8 cellular contexts compared by ENCODE assay signal in genomic region chr6:27809067-27809938, GRCh38.
DNase-seq lines count a peak whose midpoint lies in the region; ATAC-seq and TF ChIP-seq lines count a peak whose summit lies in the region.

No MANE protein-coding gene starts in this region.

- H3K27me3 ChIP-seq in BE2C (no peaks in the 10 kb centered on the region), WERI-Rb-1 (ENCODE audit: insufficient read depth, low read depth, severe bottlenecking) (no peaks in the 10 kb centered on the region)
- H3K27me3 ChIP-seq in naive thymus-derived CD4-positive, alpha-beta T cell (ENCODE audit: control insufficient read depth in 2 of 2, insufficient read depth in 2 of 2, low read length in 2 of 2), result no peaks in the 10 kb centered on the region

- intact Hi-C loops in naive thymus-derived CD4-positive, alpha-beta T cell (cut with micrococcal nuclease), result loop anchor here (1.0 to 5.0 kb wide), 2 partner anchors 56 to 332 kb away; no protein-coding TSS in a partner anchor
- intact Hi-C loops in left colon (cut with DNase I, micrococcal nuclease), result no loop called here

- ATAC-seq in naive thymus-derived CD4-positive, alpha-beta T cell, result no peak
- ATAC-seq in left colon, result no peak

- H3K9me3 ChIP-seq in BE2C (no peaks in the 10 kb centered on the region), WERI-Rb-1 (ENCODE audit: severe bottlenecking) (peaks cover 7% of the 10 kb centered on the region)
- H3K9me3 ChIP-seq in naive thymus-derived CD4-positive, alpha-beta T cell (ENCODE audit: control insufficient read depth in 2 of 3, low read length in 3 of 3), result no peaks in the 10 kb centered on the region

- H3K36me3 Mint-ChIP-seq in naive thymus-derived CD4-positive, alpha-beta T cell, result peaks cover 0 to 3% (median 0%) of the 10 kb centered on the region in 5 donors

- H3K36me3 ChIP-seq in BE2C, result peaks cover 3% of the 10 kb centered on the region; the same call in 1 of the 2 replicates
- H3K36me3 ChIP-seq in naive thymus-derived CD4-positive, alpha-beta T cell (ENCODE audit: control insufficient read depth in 2 of 3, insufficient read depth in 3 of 3, low read length in 3 of 3), result no peaks in the 10 kb centered on the region
- H3K36me3 ChIP-seq in WERI-Rb-1, result no peaks in the 10 kb centered on the region

- DNase-seq in BE2C, result no peak
- no peak for DNase-seq in Jurkat, Clone E6-1 (ENCODE audit: low read depth, low spot score)
- DNase-seq in cardiac fibroblast (ENCODE audit: low read depth in 2 of 2), result no peak
- no peak for DNase-seq in naive thymus-derived CD4-positive, alpha-beta T cell
- DNase-seq in left colon, result no peak
- no peak for DNase-seq in cortex of kidney (lab: John Stamatoyannopoulos, UW)
- no peak for DNase-seq in stimulated activated CD4-positive, alpha-beta T cell treated with anti-CD3 and anti-CD28 coated beads, Interleukin-2, amount 100 ng/mL, for 48 hours
- DNase-seq in WERI-Rb-1, result no peak

- TF ChIP-seq CTCF in BE2C (IDR thresholded peaks at IDR 0.05; ENCODE audit: low read depth, low read length), result no peak
- no peak for TF ChIP-seq CTCF in cardiac fibroblast (IDR thresholded peaks at IDR 0.05; ENCODE audit: low read depth, low read length)
- TF ChIP-seq CTCF in WERI-Rb-1 (IDR thresholded peaks at IDR 0.05; ENCODE audit: low read depth, low read length), result no peak

- H3K4me1 ChIP-seq in BE2C, result no peaks in the 10 kb centered on the region
- H3K4me1 ChIP-seq in naive thymus-derived CD4-positive, alpha-beta T cell (ENCODE audit: control insufficient read depth in 2 of 2, insufficient read depth in 2 of 2, low read length in 2 of 2), result peaks cover 20 to 42% of the 10 kb centered on the region in 2 donors

- H3K4me3 Mint-ChIP-seq in naive thymus-derived CD4-positive, alpha-beta T cell, result peak overlapping the region; percentile 93 to 99 (median 98)

- H3K27ac Mint-ChIP-seq in naive thymus-derived CD4-positive, alpha-beta T cell, result peak overlapping the region; percentile 98 to 100 (median 99)

- peaks cover 0 to 9% (median 0%) of the 10 kb centered on the region in 5 donors for H3K27me3 Mint-ChIP-seq in naive thymus-derived CD4-positive, alpha-beta T cell

- CTCF ChIA-PET in naive thymus-derived CD4-positive, alpha-beta T cell (lab: Charles Lee), result interaction anchor here (0.6 to 3.3 kb wide), 16 partner anchors 12 to 1763 kb away, joined by 3 to 35 read pairs (median 6); a partner anchor contains a TSS

- peak overlapping the region; percentile 95 for H3K4me3 ChIP-seq in BE2C (ENCODE audit: low read depth, low read length)
- H3K4me3 ChIP-seq in Jurkat, Clone E6-1 (ENCODE audit: low read length), result peak overlapping the region; percentile 67
- peak overlapping the region; percentile 56 to 72 for H3K4me3 ChIP-seq in cardiac fibroblast (replicated peaks in 1 of 2; ENCODE audit: low read depth in 2 of 2, low read length in 2 of 2)
- H3K4me3 ChIP-seq in naive thymus-derived CD4-positive, alpha-beta T cell (ENCODE audit: low read length), result peak overlapping the region; percentile 85
- H3K4me3 ChIP-seq in WERI-Rb-1 (ENCODE audit: low read depth, low read length), result no peak overlapping the region

- peaks cover 13 to 76% (median 55%) of the 10 kb centered on the region in 7 donors for H3K4me1 Mint-ChIP-seq in naive thymus-derived CD4-positive, alpha-beta T cell

- POLR2A ChIA-PET in naive thymus-derived CD4-positive, alpha-beta T cell (lab: Charles Lee), result interaction anchor here (0.6 to 10.6 kb wide), 67 partner anchors 8 to 1793 kb away, joined by 3 to 739 read pairs (median 7); partner anchors contain the start of genes ZNF184 and ZNF391

- peak overlapping the region; percentile 86 for H3K27ac ChIP-seq in naive thymus-derived CD4-positive, alpha-beta T cell (ENCODE audit: low read depth, low read length)
- no peak overlapping the region for H3K27ac ChIP-seq in WERI-Rb-1

- peaks cover 0 to 10% (median 0%) of the 10 kb centered on the region in 11 donors for H3K9me3 Mint-ChIP-seq in naive thymus-derived CD4-positive, alpha-beta T cell

Comparison
In these comparisons a context has a peak if more than half of its experiments do, and no peak if none do; other contexts are left out.
1. intact Hi-C loops: an anchor here in naive thymus-derived CD4-positive, alpha-beta T cell (1.0 to 5.0 kb wide); none called in left colon.